In genomic region chr4:125365731-125366130, GRCh38 we compare ENCODE assay signal across 35 cellular contexts. TPM values are rescaled to one million over a fixed set of nuclear protein-coding genes. Genes with fewer than 3 reads are reported as not detected.
"Had no signal": no experiment of that assay in that cellular context is flagged by ENCODE, and none has a peak within 500 bp of the region (broad histone marks: within the 10 kb centered on the region; RNA-seq: fewer than 3 reads in every experiment).

No MANE protein-coding gene starts in this region.

- H3K27ac Mint-ChIP-seq: activated CD4-positive, alpha-beta memory T cell treated with anti-CD3 and anti-CD28 coated beads for 36 hours; activated CD4-positive, alpha-beta T cell treated with anti-CD3 and anti-CD28 coated beads for 36 hours; activated CD4-positive, alpha-beta T cell treated with anti-CD3 and anti-CD28 coated beads, Interleukin-2, amount 10 ng/mL, durations not matched to agents 24 days and 14 days; activated CD8-positive, alpha-beta memory T cell treated with anti-CD3 and anti-CD28 coated beads, Interleukin-2, amount 10 ng/mL, durations not matched to agents 7 days and 5 days; activated CD8-positive, alpha-beta T cell treated with anti-CD3 and anti-CD28 coated beads, Interleukin-2, amount 10 ng/mL, durations not matched to agents 7 days and 5 days; activated naive CD4-positive, alpha-beta T cell treated with anti-CD3 and anti-CD28 coated beads for 36 hours; activated naive CD4-positive, alpha-beta T cell treated with anti-CD3 and anti-CD28 coated beads, Interleukin-2, amount 50 U/mL, for 24 hours; activated naive CD8-positive, alpha-beta T cell treated with anti-CD3 and anti-CD28 coated beads for 36 hours; activated naive CD8-positive, alpha-beta T cell treated with anti-CD3 and anti-CD28 coated beads, Interleukin-2, amount 50 U/mL, for 24 hours; activated T-helper 1 cell treated with anti-CD3 and anti-CD28 coated beads, Interleukin-12 subunit alpha, Interleukin-12 subunit beta, Interleukin-2, Interleukin-4 antibody, amounts not matched to agents 30 ng/mL and 10 ng/mL and 1 ng/mL, durations not matched to agents 14 hours and 24 hours and 36 hours; activated T-helper 2 cell treated with anti-CD3 and anti-CD28 coated beads, Interferon-gamma antibody, Interleukin-2, Interleukin-4, amounts not matched to agents 10 μg/mL and 5 μg/mL and 100 μg/mL, durations not matched to agents 14 hours and 24 hours and 36 hours; endodermal cell; T-helper 17 cell; T-helper 2 cell treated with Interferon-gamma antibody and Interleukin-4, amounts not matched to agents 5 μg/mL and 100 μg/mL, for 36 hours had no signal

- H3K27me3 Mint-ChIP-seq: activated CD4-positive, alpha-beta memory T cell treated with anti-CD3 and anti-CD28 coated beads for 36 hours; activated CD4-positive, alpha-beta T cell treated with anti-CD3 and anti-CD28 coated beads for 36 hours; activated CD4-positive, alpha-beta T cell treated with anti-CD3 and anti-CD28 coated beads, Interleukin-2, amount 10 ng/mL, durations not matched to agents 24 days and 14 days; activated CD8-positive, alpha-beta memory T cell treated with anti-CD3 and anti-CD28 coated beads, Interleukin-2, amount 10 ng/mL, durations not matched to agents 7 days and 5 days; activated naive CD4-positive, alpha-beta T cell treated with anti-CD3 and anti-CD28 coated beads, Interleukin-2, amount 50 U/mL, for 24 hours; activated naive CD8-positive, alpha-beta T cell treated with anti-CD3 and anti-CD28 coated beads for 36 hours; activated naive CD8-positive, alpha-beta T cell treated with anti-CD3 and anti-CD28 coated beads, Interleukin-2, amount 50 U/mL, for 24 hours; T-helper 17 cell had no signal

- H3K36me3 Mint-ChIP-seq: activated CD4-positive, alpha-beta memory T cell treated with anti-CD3 and anti-CD28 coated beads for 36 hours; activated CD8-positive, alpha-beta memory T cell treated with anti-CD3 and anti-CD28 coated beads, Interleukin-2, amount 10 ng/mL, durations not matched to agents 7 days and 5 days; activated naive CD4-positive, alpha-beta T cell treated with anti-CD3 and anti-CD28 coated beads, Interleukin-2, amount 50 U/mL, for 24 hours; activated naive CD8-positive, alpha-beta T cell treated with anti-CD3 and anti-CD28 coated beads for 36 hours had no signal

- H3K4me3 Mint-ChIP-seq: activated CD4-positive, alpha-beta memory T cell treated with anti-CD3 and anti-CD28 coated beads for 36 hours; activated CD4-positive, alpha-beta T cell treated with anti-CD3 and anti-CD28 coated beads for 36 hours; activated CD4-positive, alpha-beta T cell treated with anti-CD3 and anti-CD28 coated beads, Interleukin-2, amount 10 ng/mL, durations not matched to agents 24 days and 14 days; activated CD8-positive, alpha-beta memory T cell treated with anti-CD3 and anti-CD28 coated beads, Interleukin-2, amount 10 ng/mL, durations not matched to agents 7 days and 5 days; activated CD8-positive, alpha-beta T cell treated with anti-CD3 and anti-CD28 coated beads, Interleukin-2, amount 10 ng/mL, durations not matched to agents 7 days and 5 days; activated naive CD4-positive, alpha-beta T cell treated with anti-CD3 and anti-CD28 coated beads for 36 hours; activated naive CD4-positive, alpha-beta T cell treated with anti-CD3 and anti-CD28 coated beads, Interleukin-2, amount 50 U/mL, for 24 hours; activated naive CD8-positive, alpha-beta T cell treated with anti-CD3 and anti-CD28 coated beads for 36 hours; activated naive CD8-positive, alpha-beta T cell treated with anti-CD3 and anti-CD28 coated beads, Interleukin-2, amount 50 U/mL, for 24 hours; activated T-helper 1 cell treated with anti-CD3 and anti-CD28 coated beads, Interleukin-12 subunit alpha, Interleukin-12 subunit beta, Interleukin-2, Interleukin-4 antibody, amounts not matched to agents 30 ng/mL and 10 ng/mL and 1 ng/mL, durations not matched to agents 14 hours and 24 hours and 36 hours; endodermal cell; T-helper 17 cell; T-helper 2 cell treated with Interferon-gamma antibody and Interleukin-4, amounts not matched to agents 5 μg/mL and 100 μg/mL, for 36 hours had no signal

- H3K4me1 Mint-ChIP-seq: activated CD4-positive, alpha-beta T cell treated with anti-CD3 and anti-CD28 coated beads for 36 hours; activated CD4-positive, alpha-beta T cell treated with anti-CD3 and anti-CD28 coated beads, Interleukin-2, amount 10 ng/mL, durations not matched to agents 24 days and 14 days; activated CD8-positive, alpha-beta memory T cell treated with anti-CD3 and anti-CD28 coated beads, Interleukin-2, amount 10 ng/mL, durations not matched to agents 7 days and 5 days; activated naive CD4-positive, alpha-beta T cell treated with anti-CD3 and anti-CD28 coated beads, Interleukin-2, amount 50 U/mL, for 24 hours; activated naive CD8-positive, alpha-beta T cell treated with anti-CD3 and anti-CD28 coated beads for 36 hours; activated naive CD8-positive, alpha-beta T cell treated with anti-CD3 and anti-CD28 coated beads, Interleukin-2, amount 50 U/mL, for 24 hours; endodermal cell; T-helper 17 cell had no signal

- ATAC-seq: activated CD4-positive, alpha-beta T cell treated with anti-CD3 and anti-CD28 coated beads for 36 hours; activated CD8-positive, alpha-beta memory T cell treated with anti-CD3 and anti-CD28 coated beads, Interleukin-2, amount 10 ng/mL, durations not matched to agents 7 days and 5 days; activated CD8-positive, alpha-beta T cell treated with anti-CD3 and anti-CD28 coated beads, Interleukin-2, amount 10 ng/mL, durations not matched to agents 7 days and 5 days; activated naive CD8-positive, alpha-beta T cell treated with anti-CD3 and anti-CD28 coated beads, Interleukin-2, amount 50 U/mL, for 24 hours; body of pancreas; foreskin keratinocyte; gastrocnemius medialis; T-helper 17 cell had no signal

- H3K9me3 Mint-ChIP-seq: activated CD4-positive, alpha-beta T cell treated with anti-CD3 and anti-CD28 coated beads, Interleukin-2, amount 10 ng/mL, durations not matched to agents 24 days and 14 days; activated naive CD4-positive, alpha-beta T cell treated with anti-CD3 and anti-CD28 coated beads, Interleukin-2, amount 50 U/mL, for 24 hours; activated T-helper 1 cell treated with anti-CD3 and anti-CD28 coated beads, Interleukin-12 subunit alpha, Interleukin-12 subunit beta, Interleukin-2, Interleukin-4 antibody, amounts not matched to agents 30 ng/mL and 10 ng/mL and 1 ng/mL, durations not matched to agents 14 hours and 24 hours and 36 hours; activated T-helper 2 cell treated with anti-CD3 and anti-CD28 coated beads, Interferon-gamma antibody, Interleukin-2, Interleukin-4, amounts not matched to agents 10 μg/mL and 5 μg/mL and 100 μg/mL, durations not matched to agents 14 hours and 24 hours and 36 hours; endodermal cell; T-helper 2 cell treated with Interferon-gamma antibody and Interleukin-4, amounts not matched to agents 5 μg/mL and 100 μg/mL, for 36 hours had no signal

- DNase-seq: activated CD4-positive, alpha-beta memory T cell treated with anti-CD3 and anti-CD28 coated beads for 36 hours; activated CD4-positive, alpha-beta T cell treated with anti-CD3 and anti-CD28 coated beads for 36 hours; activated CD4-positive, alpha-beta T cell treated with anti-CD3 and anti-CD28 coated beads, Interleukin-2, amount 10 ng/mL, durations not matched to agents 24 days and 14 days; activated CD4-positive, CD25-positive, alpha-beta regulatory T cell; activated CD4-positive, CD25-positive, alpha-beta regulatory T cell treated with anti-CD3 and anti-CD28 coated beads, Interleukin-2, amount 50 U/mL, for 72 hours; activated CD8-positive, alpha-beta memory T cell treated with anti-CD3 and anti-CD28 coated beads, Interleukin-2, amount 10 ng/mL, durations not matched to agents 7 days and 5 days; activated CD8-positive, alpha-beta memory T cell treated with anti-CD3 and anti-CD28 coated beads, Interleukin-2, amount 50 U/mL, for 4 hours; activated CD8-positive, alpha-beta T cell treated with anti-CD3 and anti-CD28 coated beads, Interleukin-2, amount 10 ng/mL, durations not matched to agents 7 days and 5 days; activated effector memory CD4-positive, alpha-beta T cell treated with anti-CD3 and anti-CD28 coated beads, Interleukin-2, amount 50 U/mL, for 16 hours; activated naive CD4-positive, alpha-beta T cell treated with anti-CD3 and anti-CD28 coated beads for 36 hours; activated naive CD8-positive, alpha-beta T cell treated with anti-CD3 and anti-CD28 coated beads for 36 hours; activated naive CD8-positive, alpha-beta T cell treated with anti-CD3 and anti-CD28 coated beads, Interleukin-2, amount 50 U/mL, for 24 hours; activated T-cell treated with anti-CD3 and anti-CD28 coated beads, Interleukin-2, amount 50 U/mL, for 1 hour; activated T-cell treated with anti-CD3 and anti-CD28 coated beads, Interleukin-2, amount 50 U/mL, for 48 hours; adrenal gland; amygdala; aorta; body of pancreas; central memory CD4-positive, alpha-beta T cell; cerebellar nuclear complex; colonic mucosa; effector memory CD4-positive, alpha-beta T cell; endodermal cell; erythroblast; foreskin keratinocyte; gastrocnemius medialis; heart right ventricle; T-helper 1 cell; T-helper 17 cell; T1000; WERI-Rb-1 had no signal

RNA-seq across cellular contexts. Expression of gene FAT4, which starts 51.0 kb away (rescaled TPM):
- total RNA-seq: activated CD4-positive, alpha-beta memory T cell treated with anti-CD3 and anti-CD28 coated beads for 36 hours; activated CD4-positive, alpha-beta T cell treated with anti-CD3 and anti-CD28 coated beads for 36 hours; activated CD4-positive, alpha-beta T cell treated with anti-CD3 and anti-CD28 coated beads, Interleukin-2, amount 10 ng/mL, durations not matched to agents 24 days and 14 days; activated CD8-positive, alpha-beta memory T cell treated with anti-CD3 and anti-CD28 coated beads, Interleukin-2, amount 10 ng/mL, durations not matched to agents 7 days and 5 days; activated CD8-positive, alpha-beta T cell treated with anti-CD3 and anti-CD28 coated beads, Interleukin-2, amount 10 ng/mL, durations not matched to agents 7 days and 5 days; activated naive CD4-positive, alpha-beta T cell treated with anti-CD3 and anti-CD28 coated beads for 36 hours; activated naive CD8-positive, alpha-beta T cell treated with anti-CD3 and anti-CD28 coated beads for 36 hours; activated T-helper 1 cell treated with anti-CD3 and anti-CD28 coated beads, Interleukin-12 subunit alpha, Interleukin-12 subunit beta, Interleukin-2, Interleukin-4 antibody, amounts not matched to agents 30 ng/mL and 10 ng/mL and 1 ng/mL, durations not matched to agents 14 hours and 24 hours and 36 hours; activated T-helper 2 cell treated with anti-CD3 and anti-CD28 coated beads, Interferon-gamma antibody, Interleukin-2, Interleukin-4, amounts not matched to agents 10 μg/mL and 5 μg/mL and 100 μg/mL, durations not matched to agents 14 hours and 24 hours and 36 hours had no signal
